Comparison of ENCODE assay signal across 1 cellular context in the genomic region with DNA sequence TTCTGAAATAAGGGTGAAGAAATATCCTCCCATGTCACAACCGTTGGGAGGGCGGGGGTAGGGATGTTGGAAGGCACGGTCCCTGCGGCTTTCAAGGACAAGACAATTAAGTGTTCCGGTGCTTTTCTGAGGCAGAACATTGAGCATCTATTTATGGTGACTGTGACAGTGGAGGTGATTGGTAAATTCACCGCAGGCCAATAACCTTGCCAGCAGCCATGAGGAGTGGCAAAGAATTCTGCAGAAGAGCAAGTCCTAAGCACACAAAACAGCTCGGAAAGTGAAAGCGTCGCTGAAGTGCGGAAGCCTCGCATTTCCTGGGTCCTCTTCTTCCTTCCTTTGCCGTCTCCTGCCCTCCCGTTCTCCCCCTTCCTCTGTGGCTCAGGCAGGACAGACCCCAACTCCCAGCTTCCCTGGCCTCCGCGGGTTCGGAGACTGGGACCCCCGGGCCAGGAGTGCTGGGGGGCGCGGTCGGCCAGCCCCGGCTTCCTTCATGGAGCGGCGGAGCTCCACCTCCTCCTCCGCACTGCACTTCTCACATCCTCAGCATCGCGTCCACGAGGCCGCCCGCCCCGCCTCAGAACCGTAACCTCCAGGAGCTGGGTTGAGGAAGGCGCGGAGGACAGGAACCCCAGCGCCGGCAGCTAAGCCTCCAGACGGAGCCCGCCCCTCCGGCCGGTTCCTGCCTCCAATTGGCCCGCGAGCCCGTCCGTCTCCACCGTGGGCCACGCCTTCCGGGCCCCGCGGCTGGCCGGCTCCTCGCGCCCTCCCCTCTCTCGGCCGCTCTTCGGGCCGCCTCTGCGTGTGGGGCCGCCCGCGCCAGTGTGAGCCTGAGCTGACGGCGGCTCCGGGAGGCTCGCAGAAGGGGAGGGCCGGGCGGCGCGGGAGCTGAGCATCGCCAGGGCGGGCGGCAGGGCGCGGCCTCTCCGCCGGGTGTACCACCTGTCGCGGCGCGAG.
TF ChIP-seq lines count a peak whose summit lies in the region.

TSS of gene ME2 (plus strand) at position 774 of the 957 bp plus-strand sequence. CDS start 16,703 bp downstream, outside the sequence.

TF ChIP-seq in HEK293, 187 proteins besides CTCF, POLR2A, EP300 and RAD21 (continued from another document and continues in another):
- peak; percentile 84 for TF ChIP-seq ZBTB10 (tag by site-specific recombination; IDR thresholded peaks at IDR 0.05)
- TF ChIP-seq ZNF585B (tag by site-specific recombination; IDR thresholded peaks at IDR 0.05) = no peak
- no peak; the same call in 1 of the 2 replicates for TF ChIP-seq ZNF777 (tag by site-specific recombination; IDR thresholded peaks at IDR 0.05; ENCODE audit: borderline replicate concordance)
- peak; percentile 51; the same call in 1 of the 2 replicates for TF ChIP-seq ZNF660 (tag by site-specific recombination; IDR thresholded peaks at IDR 0.05)
- TF ChIP-seq, protein P1, sequence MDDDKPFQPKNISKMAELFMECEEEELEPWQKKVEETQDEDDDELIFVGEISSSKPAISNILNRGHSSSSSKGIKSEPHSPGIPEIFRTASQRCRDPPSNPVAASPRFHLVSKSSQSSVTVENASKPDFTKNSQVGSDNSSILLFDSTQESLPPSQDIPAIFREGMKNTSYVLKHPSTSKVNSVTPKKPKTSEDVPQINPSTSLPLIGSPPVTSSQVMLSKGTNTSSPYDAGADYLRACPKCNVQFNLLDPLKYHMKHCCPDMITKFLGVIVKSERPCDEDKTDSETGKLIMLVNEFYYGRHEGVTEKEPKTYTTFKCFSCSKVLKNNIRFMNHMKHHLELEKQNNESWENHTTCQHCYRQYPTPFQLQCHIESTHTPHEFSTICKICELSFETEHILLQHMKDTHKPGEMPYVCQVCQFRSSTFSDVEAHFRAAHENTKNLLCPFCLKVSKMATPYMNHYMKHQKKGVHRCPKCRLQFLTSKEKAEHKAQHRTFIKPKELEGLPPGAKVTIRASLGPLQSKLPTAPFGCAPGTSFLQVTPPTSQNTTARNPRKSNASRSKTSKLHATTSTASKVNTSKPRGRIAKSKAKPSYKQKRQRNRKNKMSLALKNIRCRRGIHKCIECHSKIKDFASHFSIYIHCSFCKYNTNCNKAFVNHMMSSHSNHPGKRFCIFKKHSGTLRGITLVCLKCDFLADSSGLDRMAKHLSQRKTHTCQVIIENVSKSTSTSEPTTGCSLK (tag by site-specific recombination; IDR thresholded peaks at IDR 0.05) = no peak
- peak; percentile 98 for TF ChIP-seq ZNF335 (tag by site-specific recombination; conservative IDR thresholded peaks at IDR 0.05)
- no peak for TF ChIP-seq ZNF701 (tag by site-specific recombination; IDR thresholded peaks at IDR 0.05)
- no peak for TF ChIP-seq ZNF510 (tag by site-specific recombination; IDR thresholded peaks at IDR 0.05; ENCODE audit: insufficient replicate concordance)
- no peak for TF ChIP-seq BCL11A (tag by site-specific recombination; IDR thresholded peaks at IDR 0.05; ENCODE audit: low read depth)
- no peak for TF ChIP-seq GLI2 (tag by site-specific recombination; IDR thresholded peaks at IDR 0.05; ENCODE audit: borderline replicate concordance, low read depth)
- TF ChIP-seq ZNF501 (tag by site-specific recombination; IDR thresholded peaks at IDR 0.05) = peak; percentile 98
- no peak for TF ChIP-seq RBAK (tag by site-specific recombination; IDR thresholded peaks at IDR 0.05)
- TF ChIP-seq ZNF747 (tag by site-specific recombination; IDR thresholded peaks at IDR 0.05) = no peak
- no peak for TF ChIP-seq ZNF558 (tag by site-specific recombination; IDR thresholded peaks at IDR 0.05)
- TF ChIP-seq ZSCAN4 (tag by site-specific recombination; IDR thresholded peaks at IDR 0.05) = no peak
- no peak; the same call in 1 of the 2 replicates for TF ChIP-seq ZNF488 (tag by site-specific recombination; IDR thresholded peaks at IDR 0.05)
- no peak for TF ChIP-seq ZNF707 (tag by site-specific recombination; IDR thresholded peaks at IDR 0.05)
- TF ChIP-seq ZNF26 (tag by site-specific recombination; IDR thresholded peaks at IDR 0.05) = no peak
- TF ChIP-seq, protein P2, sequence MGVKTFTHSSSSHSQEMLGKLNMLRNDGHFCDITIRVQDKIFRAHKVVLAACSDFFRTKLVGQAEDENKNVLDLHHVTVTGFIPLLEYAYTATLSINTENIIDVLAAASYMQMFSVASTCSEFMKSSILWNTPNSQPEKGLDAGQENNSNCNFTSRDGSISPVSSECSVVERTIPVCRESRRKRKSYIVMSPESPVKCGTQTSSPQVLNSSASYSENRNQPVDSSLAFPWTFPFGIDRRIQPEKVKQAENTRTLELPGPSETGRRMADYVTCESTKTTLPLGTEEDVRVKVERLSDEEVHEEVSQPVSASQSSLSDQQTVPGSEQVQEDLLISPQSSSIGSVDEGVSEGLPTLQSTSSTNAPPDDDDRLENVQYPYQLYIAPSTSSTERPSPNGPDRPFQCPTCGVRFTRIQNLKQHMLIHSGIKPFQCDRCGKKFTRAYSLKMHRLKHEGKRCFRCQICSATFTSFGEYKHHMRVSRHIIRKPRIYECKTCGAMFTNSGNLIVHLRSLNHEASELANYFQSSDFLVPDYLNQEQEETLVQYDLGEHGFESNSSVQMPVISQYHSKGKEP (tag by site-specific recombination; IDR thresholded peaks at IDR 0.05) = no peak
- TF ChIP-seq OVOL3 (tag by site-specific recombination; IDR thresholded peaks at IDR 0.05) = peak; percentile 47; the same call in 1 of the 2 replicates
- no peak for TF ChIP-seq ZNF114 (tag by site-specific recombination; IDR thresholded peaks at IDR 0.05)
- no peak for TF ChIP-seq ZNF548 (tag by site-specific recombination; IDR thresholded peaks at IDR 0.05)
- TF ChIP-seq ZNF791 (tag by site-specific recombination; IDR thresholded peaks at IDR 0.05) = no peak
- TF ChIP-seq ZNF792 (tag by site-specific recombination; IDR thresholded peaks at IDR 0.05) = no peak
- TF ChIP-seq ZNF473 (tag by site-specific recombination; IDR thresholded peaks at IDR 0.05) = no peak
- peak; percentile 81 for TF ChIP-seq PATZ1 (tag by site-specific recombination; IDR thresholded peaks at IDR 0.05)
- TF ChIP-seq ZNF19 (tag by site-specific recombination; IDR thresholded peaks at IDR 0.05; ENCODE audit: low read depth) = no peak
- TF ChIP-seq, protein P3, sequence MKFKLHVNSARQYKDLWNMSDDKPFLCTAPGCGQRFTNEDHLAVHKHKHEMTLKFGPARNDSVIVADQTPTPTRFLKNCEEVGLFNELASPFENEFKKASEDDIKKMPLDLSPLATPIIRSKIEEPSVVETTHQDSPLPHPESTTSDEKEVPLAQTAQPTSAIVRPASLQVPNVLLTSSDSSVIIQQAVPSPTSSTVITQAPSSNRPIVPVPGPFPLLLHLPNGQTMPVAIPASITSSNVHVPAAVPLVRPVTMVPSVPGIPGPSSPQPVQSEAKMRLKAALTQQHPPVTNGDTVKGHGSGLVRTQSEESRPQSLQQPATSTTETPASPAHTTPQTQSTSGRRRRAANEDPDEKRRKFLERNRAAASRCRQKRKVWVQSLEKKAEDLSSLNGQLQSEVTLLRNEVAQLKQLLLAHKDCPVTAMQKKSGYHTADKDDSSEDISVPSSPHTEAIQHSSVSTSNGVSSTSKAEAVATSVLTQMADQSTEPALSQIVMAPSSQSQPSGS (tag by site-specific recombination; IDR thresholded peaks at IDR 0.05; ENCODE audit: low read depth) = no peak
- TF ChIP-seq ZNF292 (tag by site-specific recombination; IDR thresholded peaks at IDR 0.05; ENCODE audit: borderline replicate concordance, low read depth) = no peak
- no peak for TF ChIP-seq OSR2 (tag by site-specific recombination; IDR thresholded peaks at IDR 0.05)
- TF ChIP-seq BCL11B (tag by site-specific recombination; IDR thresholded peaks at IDR 0.05; ENCODE audit: low read depth) = no peak
- no peak for TF ChIP-seq ZNF521 (tag by site-specific recombination; IDR thresholded peaks at IDR 0.05)
- TF ChIP-seq ZNF16 (tag by site-specific recombination; IDR thresholded peaks at IDR 0.05; ENCODE audit: low read depth) = no peak
- no peak; the same call in 1 of the 2 replicates for TF ChIP-seq ZFP3 (tag by site-specific recombination; IDR thresholded peaks at IDR 0.05; ENCODE audit: low read depth)
